14 cellular contexts compared by ENCODE assay signal in genomic region chr2:241109210-241110088, GRCh38. TPM values are rescaled to one million over a fixed set of nuclear protein-coding genes. Genes with fewer than 3 reads are reported as not detected.
A peak's percentile ranks its signal among the peaks of the same experiment; 100 is the strongest.
DNase-seq lines count a peak whose midpoint lies in the region; ATAC-seq and TF ChIP-seq lines count a peak whose summit lies in the region.
"Had no signal": no experiment of that assay in that cellular context is flagged by ENCODE, and none has a peak within 500 bp of the region (broad histone marks: within the 10 kb centered on the region; RNA-seq: fewer than 3 reads in every experiment).

No MANE protein-coding gene starts in this region.

- peak overlapping the region in 8 of 11 experiments; percentile 35 to 73 (median 64); a peak in 13 of 22 replicates for H3K27ac ChIP-seq in BLaER1 treated with 17β-estradiol and CSF1 and Interleukin-3, amounts not matched to agents 10 nM and 100 nM
- no peak overlapping the region for H3K27ac ChIP-seq in H9 (ENCODE audit: insufficient read length, low read depth, low read length)
- H3K27ac ChIP-seq in adrenal gland = no peak overlapping the region
- H3K27ac ChIP-seq: breast epithelium had no signal

- H3K9me3 Mint-ChIP-seq in H9 = no peaks in the 10 kb centered on the region
- H3K9me3 Mint-ChIP-seq in activated T-helper 1 cell treated with anti-CD3 and anti-CD28 coated beads, Interleukin-12 subunit alpha, Interleukin-12 subunit beta, Interleukin-2, Interleukin-4 antibody, amounts not matched to agents 30 ng/mL and 10 ng/mL and 1 ng/mL, durations not matched to agents 14 hours and 24 hours and 36 hours = no peaks in the 10 kb centered on the region
- H3K9me3 Mint-ChIP-seq: HFFc6 had no signal

- H3K79me2 ChIP-seq in H9 (ENCODE audit: insufficient read depth, low read length) = no peaks in the 10 kb centered on the region

- no peak overlapping the region for H3K9ac ChIP-seq in BLaER1 treated with 17β-estradiol and CSF1 and Interleukin-3, amounts not matched to agents 10 nM and 100 nM
- no peak overlapping the region for H3K9ac ChIP-seq in H9 (ENCODE audit: extremely low read depth, insufficient read length, low read length)

- no peak for TF ChIP-seq POLR2A in adrenal gland (IDR thresholded peaks at IDR 0.05)

- intact Hi-C loops in activated T-helper 1 cell treated with anti-CD3 and anti-CD28 coated beads, Interleukin-12 subunit alpha, Interleukin-12 subunit beta, Interleukin-2, Interleukin-4 antibody, amounts not matched to agents 30 ng/mL and 10 ng/mL and 1 ng/mL, durations not matched to agents 14 hours and 24 hours and 36 hours (cut with micrococcal nuclease) = no loop called here
- intact Hi-C loops in adrenal gland (cut with DNase I) (no loop called here), Right ventricle myocardium inferior (cut with DNase I) (loop anchor here (10.0 kb wide), 1 partner anchor 505 kb away; no protein-coding TSS in a partner anchor)

- H3K4me1 ChIP-seq in BLaER1 treated with 17β-estradiol and CSF1 and Interleukin-3, amounts not matched to agents 10 nM and 100 nM = peaks cover 25 to 72% (median 52%) of the 10 kb centered on the region in 10 experiments
- H3K4me1 ChIP-seq in H9 (ENCODE audit: insufficient read depth, low read length) (no peaks in the 10 kb centered on the region), adrenal gland (replicated peaks in 1 of 2) (no peaks in the 10 kb centered on the region)
- H3K4me1 ChIP-seq: breast epithelium had no signal

- peaks cover 2 to 58% (median 37%) of the 10 kb centered on the region in 11 experiments; a peak in 18 of 22 replicates for H3K36me3 ChIP-seq in BLaER1 treated with 17β-estradiol and CSF1 and Interleukin-3, amounts not matched to agents 10 nM and 100 nM
- no peaks in the 10 kb centered on the region for H3K36me3 ChIP-seq in adrenal gland (replicated peaks in 1 of 2)
- H3K36me3 ChIP-seq: breast epithelium, MG63 had no signal

- peaks cover 0 to 7% (median 0%) of the 10 kb centered on the region in 11 experiments; a peak in 1 of 22 replicates for H4K20me1 ChIP-seq in BLaER1 treated with 17β-estradiol and CSF1 and Interleukin-3, amounts not matched to agents 10 nM and 100 nM
- H4K20me1 ChIP-seq in H9 (ENCODE audit: control insufficient read depth, insufficient read depth, insufficient read length) = no peaks in the 10 kb centered on the region

- no peak overlapping the region for H4K8ac ChIP-seq in H9 (replicated peaks; ENCODE audit: insufficient read length, low read depth, low read length)

- H2AK5ac ChIP-seq in H9 (ENCODE audit: insufficient read length, low read length) = no peak overlapping the region

- DNase-seq in H9 (no peak), mesenteric fat pad (ENCODE audit: low spot score) (peak; percentile 68), DMS114 treated with DMSO at 0.1 percent for 48 hours (lab: John Stamatoyannopoulos, UW; ENCODE audit: unreplicated experiment) (no peak), adrenal gland (no peak), Right ventricle myocardium inferior (ENCODE audit: missing footprints) (no peak), H4 (ENCODE audit: low spot score) (no peak)
- no peak for DNase-seq in activated T-helper 1 cell treated with anti-CD3 and anti-CD28 coated beads, Interleukin-12 subunit alpha, Interleukin-12 subunit beta, Interleukin-2, Interleukin-4 antibody, amounts not matched to agents 30 ng/mL and 10 ng/mL and 1 ng/mL, durations not matched to agents 14 hours and 24 hours and 36 hours (ENCODE audit: low spot score)
- DNase-seq: HFFc6; MG63; NCI-H82; Right ventricle myocardium superior; stimulated activated CD4-positive, alpha-beta T cell treated with anti-CD3 and anti-CD28 coated beads, Interleukin-2, amount 100 ng/mL, for 48 hours had no signal

- H3K18ac ChIP-seq in H9 (ENCODE audit: insufficient read length, low read depth, low read length) = no peak overlapping the region

- WGBS in H9 (ENCODE audit: extremely low coverage, insufficient read length, low lambda C conversion rate) = no CpG with 5 or more reads among the region's 14 CpGs
- WGBS in adrenal gland, 4 donors = 87 to 91% (median 88%) methylated on average over 13 to 14 of the region's 14 CpGs

- peak overlapping the region in 2 of 3 experiments; percentile 33 to 49; a peak in 1 of 7 replicates for H3K27ac Mint-ChIP-seq in H9
- peak overlapping the region; percentile 96 for H3K27ac Mint-ChIP-seq in activated T-helper 1 cell treated with anti-CD3 and anti-CD28 coated beads, Interleukin-12 subunit alpha, Interleukin-12 subunit beta, Interleukin-2, Interleukin-4 antibody, amounts not matched to agents 30 ng/mL and 10 ng/mL and 1 ng/mL, durations not matched to agents 14 hours and 24 hours and 36 hours
- H3K27ac Mint-ChIP-seq: HFFc6 had no signal

- no peak overlapping the region for H2BK12ac ChIP-seq in H9 (ENCODE audit: insufficient read length, low read depth, low read length)

- H3K56ac ChIP-seq in H9 (ENCODE audit: insufficient read length, low read depth, low read length) = no peak overlapping the region

- H3K27me3 ChIP-seq in BLaER1 treated with 17β-estradiol and CSF1 and Interleukin-3, amounts not matched to agents 10 nM and 100 nM = no peaks in the 10 kb centered on the region
- H3K27me3 ChIP-seq in H9 (ENCODE audit: insufficient read depth, low read length) = no peaks in the 10 kb centered on the region
- H3K27me3 ChIP-seq in adrenal gland = no peaks in the 10 kb centered on the region
- H3K27me3 ChIP-seq: breast epithelium, MG63 had no signal

- H4K91ac ChIP-seq in H9 (ENCODE audit: insufficient read length, low read depth, low read length) = no peak overlapping the region

- H3K4ac ChIP-seq in H9 (ENCODE audit: low read depth, low read length) = no peak overlapping the region

- H2BK15ac ChIP-seq in H9 (ENCODE audit: low read depth, low read length) = no peak overlapping the region

- no peaks in the 10 kb centered on the region for H3K4me1 Mint-ChIP-seq in H9
- H3K4me1 Mint-ChIP-seq in activated T-helper 1 cell treated with anti-CD3 and anti-CD28 coated beads, Interleukin-12 subunit alpha, Interleukin-12 subunit beta, Interleukin-2, Interleukin-4 antibody, amounts not matched to agents 30 ng/mL and 10 ng/mL and 1 ng/mL, durations not matched to agents 14 hours and 24 hours and 36 hours (ENCODE audit: low read depth) = peaks cover 42% of the 10 kb centered on the region

- no peaks in the 10 kb centered on the region for H3K23me2 ChIP-seq in H9 (ENCODE audit: insufficient read length, low read depth, low read length, poor library complexity, severe bottlenecking)

- H2BK20ac ChIP-seq in H9 (ENCODE audit: low read depth, low read length, poor library complexity, severe bottlenecking) = no peak overlapping the region

- no peak overlapping the region for H3K23ac ChIP-seq in H9 (ENCODE audit: insufficient read length, low read depth, low read length)

- no peak for TF ChIP-seq CTCF in H9 (conservative IDR thresholded peaks at IDR 0.05)
- no peak for TF ChIP-seq CTCF in adrenal gland (IDR thresholded peaks at IDR 0.05)

- H3K9me3 ChIP-seq in BLaER1 treated with 17β-estradiol and CSF1 and Interleukin-3, amounts not matched to agents 10 nM and 100 nM (replicated peaks in 1 of 11) = no peaks in the 10 kb centered on the region
- H3K9me3 ChIP-seq in H9 (ENCODE audit: control insufficient read depth, low read depth, low read length) (no peaks in the 10 kb centered on the region), adrenal gland (replicated peaks in 1 of 3) (no peaks in the 10 kb centered on the region)
- H3K9me3 ChIP-seq: breast epithelium, MG63 had no signal

- no peaks in the 10 kb centered on the region for H3K27me3 Mint-ChIP-seq in H9 (ENCODE audit: low read depth)
- no peaks in the 10 kb centered on the region for H3K27me3 Mint-ChIP-seq in activated T-helper 1 cell treated with anti-CD3 and anti-CD28 coated beads, Interleukin-12 subunit alpha, Interleukin-12 subunit beta, Interleukin-2, Interleukin-4 antibody, amounts not matched to agents 30 ng/mL and 10 ng/mL and 1 ng/mL, durations not matched to agents 14 hours and 24 hours and 36 hours (ENCODE audit: insufficient read depth)

- no peak overlapping the region for H3K4me3 ChIP-seq in BLaER1 treated with 17β-estradiol and CSF1 and Interleukin-3, amounts not matched to agents 10 nM and 100 nM
- no peak overlapping the region for H3K4me3 ChIP-seq in adrenal gland
- H3K4me3 ChIP-seq: breast epithelium, MG63 had no signal

- H3K36me3 Mint-ChIP-seq in H9 (ENCODE audit: insufficient read depth in 1 of 3, low read depth in 3 of 3) = peaks cover 3 to 41% (median 28%) of the 10 kb centered on the region in 3 experiments; a peak in 6 of 7 replicates
- H3K36me3 Mint-ChIP-seq in activated T-helper 1 cell treated with anti-CD3 and anti-CD28 coated beads, Interleukin-12 subunit alpha, Interleukin-12 subunit beta, Interleukin-2, Interleukin-4 antibody, amounts not matched to agents 30 ng/mL and 10 ng/mL and 1 ng/mL, durations not matched to agents 14 hours and 24 hours and 36 hours (ENCODE audit: low read depth) = peaks cover 40% of the 10 kb centered on the region

- peak overlapping the region; percentile 51 to 81 (median 65) for H3K4me2 ChIP-seq in BLaER1 treated with 17β-estradiol and CSF1 and Interleukin-3, amounts not matched to agents 10 nM and 100 nM
- H3K4me2 ChIP-seq in H9 (ENCODE audit: insufficient read depth, insufficient read length, low read length) = no peak overlapping the region

- H4K5ac ChIP-seq in H9 (ENCODE audit: insufficient read length, low read depth, low read length) = no peak overlapping the region

- H3K79me1 ChIP-seq in H9 (ENCODE audit: insufficient read depth, low read depth, low read length, poor library complexity, severe bottlenecking) = no peaks in the 10 kb centered on the region

- H2AFZ ChIP-seq in H9 (ENCODE audit: low read length) = no peak overlapping the region

- no peak overlapping the region for H3K4me3 Mint-ChIP-seq in H9
- H3K4me3 Mint-ChIP-seq in activated T-helper 1 cell treated with anti-CD3 and anti-CD28 coated beads, Interleukin-12 subunit alpha, Interleukin-12 subunit beta, Interleukin-2, Interleukin-4 antibody, amounts not matched to agents 30 ng/mL and 10 ng/mL and 1 ng/mL, durations not matched to agents 14 hours and 24 hours and 36 hours = peak overlapping the region; percentile 70
- H3K4me3 Mint-ChIP-seq: HFFc6 had no signal

- H2BK120ac ChIP-seq in H9 (ENCODE audit: low read depth, low read length, poor library complexity, severe bottlenecking) = no peak overlapping the region

- no peak overlapping the region for H3K14ac ChIP-seq in H9 (ENCODE audit: insufficient read depth, low read length)

- no peak overlapping the region for H3T11ph ChIP-seq in H9 (ENCODE audit: low read length)

- H2BK5ac ChIP-seq in H9 (ENCODE audit: insufficient read length, low read length) = no peak overlapping the region

- ATAC-seq in Right ventricle myocardium inferior = no peak

RNA-seq across cellular contexts. Expression of gene MTERF4, which starts 7.4 kb away (rescaled TPM):
- total RNA-seq in H9 (2021) = 35.0 and 36.6 TPM in 2 replicates
- 40.5 and 43.3 TPM in 2 replicates for total RNA-seq in activated T-helper 1 cell treated with anti-CD3 and anti-CD28 coated beads, Interleukin-12 subunit alpha, Interleukin-12 subunit beta, Interleukin-2, Interleukin-4 antibody, amounts not matched to agents 30 ng/mL and 10 ng/mL and 1 ng/mL, durations not matched to agents 14 hours and 24 hours and 36 hours
- 23.6 TPM for total RNA-seq in mesenteric fat pad
- 10 to 100 TPM; 24.6 to 39.2 (median 30.9) TPM for total RNA-seq in adrenal gland
- polyA plus RNA-seq in adrenal gland = 10 to 100 TPM; 17.4 to 39.0 (median 32.2) TPM
- 23.0 TPM for total RNA-seq in Right ventricle myocardium inferior
- total RNA-seq in H4 (2014; rRNA removed; shearing (Covaris generic)) = 36.8 and 37.6 TPM in 2 replicates

RNA-seq across cellular contexts. Expression of gene PASK, which starts 39.8 kb away (rescaled TPM):
- total RNA-seq in H9 (2021) (66.1 and 68.0 TPM in 2 replicates), mesenteric fat pad (6.4 TPM), adrenal gland (1 to 10 TPM in 7 of 8 donors, under 1 TPM in 1; 0.72 to 8.9 (median 3.5) TPM), Right ventricle myocardium inferior (1.4 TPM)
- total RNA-seq in activated T-helper 1 cell treated with anti-CD3 and anti-CD28 coated beads, Interleukin-12 subunit alpha, Interleukin-12 subunit beta, Interleukin-2, Interleukin-4 antibody, amounts not matched to agents 30 ng/mL and 10 ng/mL and 1 ng/mL, durations not matched to agents 14 hours and 24 hours and 36 hours = 101 and 104 TPM in 2 replicates
- 1 to 10 TPM; 2.1 to 4.4 (median 4.2) TPM for polyA plus RNA-seq in adrenal gland
- 3.3 and 15.5 TPM in 2 replicates for total RNA-seq in H4 (2014; rRNA removed; shearing (Covaris generic))

RNA-seq across cellular contexts. Expression of gene PPP1R7, which starts 40.8 kb away (rescaled TPM):
- total RNA-seq in H9 (2021) (60.2 and 60.4 TPM in 2 replicates), mesenteric fat pad (48.9 TPM), adrenal gland (10 to 100 TPM; 26.2 to 79.9 (median 62.5) TPM), Right ventricle myocardium inferior (66.6 TPM)
- total RNA-seq in activated T-helper 1 cell treated with anti-CD3 and anti-CD28 coated beads, Interleukin-12 subunit alpha, Interleukin-12 subunit beta, Interleukin-2, Interleukin-4 antibody, amounts not matched to agents 30 ng/mL and 10 ng/mL and 1 ng/mL, durations not matched to agents 14 hours and 24 hours and 36 hours = 115 and 118 TPM in 2 replicates
- 100 to 1,000 TPM in 1 of 3 donors, 10 to 100 TPM in 2; 50.0 to 128 (median 72.3) TPM for polyA plus RNA-seq in adrenal gland
- 60.3 and 103 TPM in 2 replicates for total RNA-seq in H4 (2014; rRNA removed; shearing (Covaris generic))

Comparison
In these comparisons a context has a peak if more than half of its experiments do, and no peak if none do; other contexts are left out.
1. H3K27ac ChIP-seq: peak in BLaER1 treated with 17β-estradiol and CSF1 and Interleukin-3, amounts not matched to agents 10 nM and 100 nM (8 of 11); none in H9 (single experiment) and adrenal gland (0 of 5).